8 cellular contexts compared by ENCODE assay signal in the genomic region with DNA sequence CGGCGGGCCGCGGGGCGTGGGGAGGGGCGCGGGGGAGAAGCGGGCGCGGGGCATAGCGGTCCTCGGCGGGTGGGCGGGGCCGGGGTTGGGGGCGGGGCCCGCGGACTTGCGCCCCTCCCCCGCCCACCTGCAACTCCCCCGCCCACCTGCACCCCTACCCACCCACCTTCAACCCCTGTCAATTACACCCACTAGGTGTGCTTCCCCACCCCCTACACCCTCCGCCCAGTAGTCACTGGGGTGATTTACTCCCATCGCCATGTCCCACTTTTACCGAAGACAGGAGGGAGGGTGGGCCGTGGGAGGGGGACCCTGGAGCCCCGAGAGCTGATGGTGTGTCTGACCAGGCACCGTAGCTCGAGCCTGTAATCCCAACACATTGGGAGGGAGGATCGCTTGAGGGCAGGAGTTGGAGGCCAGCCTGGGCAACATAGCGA. TPM values are rescaled to one million over a fixed set of nuclear protein-coding genes. Genes with fewer than 3 reads are reported as not detected.
DNase-seq lines count a peak whose midpoint lies in the region; ATAC-seq, FAIRE-seq and TF ChIP-seq lines count a peak whose summit lies in the region.

No MANE protein-coding gene starts in this region.

- no peak for FAIRE-seq in K562 (lab: Jason Lieb, UNC)
- FAIRE-seq in H54 (lab: Jason Lieb, UNC) = no peak

- H3K9me1 ChIP-seq in K562 (ENCODE audit: control insufficient read depth, insufficient read depth, low read length) = peaks cover 4% of the 10 kb centered on the region

- ATAC-seq in HG03460 (IDR thresholded peaks at IDR 0.05; ENCODE audit: unreplicated experiment) (peak; percentile 7), K562 (peak; percentile 24), HG02588 (IDR thresholded peaks at IDR 0.05; ENCODE audit: unreplicated experiment) (no peak)

- peaks cover 4% of the 10 kb centered on the region; the same call in 1 of the 3 replicates for H3K36me3 ChIP-seq in K562 (ENCODE audit: control insufficient read depth, insufficient read depth, low read length)
- no peaks in the 10 kb centered on the region for H3K36me3 ChIP-seq in testis (ENCODE audit: low read depth, missing control alignments)

- BruUV-seq in K562 (replicated peaks; lab: Mats Ljungman, UMichigan) = no TSS peak

- CTCF ChIA-PET in K562 (lab: Yijun Ruan, JAX; ENCODE audit: low intra/inter-chr PET ratio) = no interaction called here

- no peak for TF ChIP-seq RAD21 in K562 (CRISPR knock-in tag; conservative IDR thresholded peaks at IDR 0.05 in 1 of 2, IDR thresholded peaks at IDR 0.05 in 1 of 2)

- no peak for TF ChIP-seq EP300 in K562 (IDR thresholded peaks at IDR 0.05; ENCODE audit: low read length)

- peak overlapping the region; percentile 67 for H3K4me3 ChIP-seq in K562
- H3K4me3 ChIP-seq in testis = peak overlapping the region; percentile 86 to 93

- peak overlapping the region; percentile 85 for H3K4me2 ChIP-seq in K562 (ENCODE audit: insufficient read depth, low read length)

- peak; percentile 85 for DNase-seq in D341Med (ENCODE audit: low spot score)
- DNase-seq in K562 (ENCODE audit: extremely low read depth in 1 of 4, low spot score in 3 of 4) = peak in 3 of 4 experiments; percentile 69 to 81 (median 80)
- DNase-seq in testis = no peak
- no peak for DNase-seq in HK-2 (ENCODE audit: unreplicated experiment)
- no peak for DNase-seq in H54 (ENCODE audit: insufficient read length, low spot score)

- 20% methylated on average over 8 of the region's 30 CpGs for WGBS in K562 (ENCODE audit: insufficient coverage, low coverage, missing lambda C conversion rate)
- 3 to 8% methylated on average over 3 to 30 of the region's 30 CpGs for WGBS in testis, 2 donors

- intact Hi-C loops in K562 (cut with micrococcal nuclease) (no loop called here), testis (cut with DNase I; ENCODE audit: low total_unique reads) (no loop called here)

- in situ Hi-C loops in K562 (cut with MboI) = no loop called here

- H3K9me3 ChIP-seq in K562 (replicated peaks; ENCODE audit: control insufficient read depth, insufficient read depth, low read depth, low read length) = no peaks in the 10 kb centered on the region
- no peaks in the 10 kb centered on the region for H3K9me3 ChIP-seq in testis

- H3K4me1 ChIP-seq in K562 (replicated peaks in 1 of 2; ENCODE audit: control insufficient read depth in 2 of 2, insufficient read depth in 2 of 2, low read length in 2 of 2) = peaks cover 9 to 21% of the 10 kb centered on the region in 2 experiments
- peaks cover 8% of the 10 kb centered on the region for H3K4me1 ChIP-seq in testis

- H4K20me1 ChIP-seq in K562 (replicated peaks; ENCODE audit: control insufficient read depth, insufficient read depth, low read length) = peaks cover 5% of the 10 kb centered on the region

- TF ChIP-seq POLR2A in K562 (conservative IDR thresholded peaks at IDR 0.05) = no peak
- no peak for TF ChIP-seq POLR2A in testis (IDR thresholded peaks at IDR 0.05)
- TF ChIP-seq POLR2A in H54 (IDR thresholded peaks at IDR 0.05; ENCODE audit: low read depth, low read length) = no peak

- POLR2A ChIA-PET in K562 (lab: Yijun Ruan, JAX) = interaction anchor here (0.8 to 2.8 kb wide), 6 partner anchors 11 to 390 kb away, joined by 3 to 13 read pairs (median 5); no protein-coding TSS in a partner anchor

- H3K9ac ChIP-seq in K562 (ENCODE audit: insufficient read depth in 1 of 2, low read depth in 2 of 2, low read length in 2 of 2) = peak overlapping the region; percentile 75 to 93; a peak in 3 of 4 replicates

- peak overlapping the region; percentile 97 for H2AFZ ChIP-seq in K562 (ENCODE audit: low read depth, low read length)

- peak overlapping the region; percentile 78 for H3K27ac ChIP-seq in K562 (ENCODE audit: extremely low read depth, low read depth, low read length)
- peak overlapping the region; percentile 98 for H3K27ac ChIP-seq in layer of hippocampus (ENCODE audit: low read depth, low read length)
- H3K27ac ChIP-seq in testis = peak overlapping the region; percentile 89 to 99

- TF ChIP-seq CTCF in K562 (IDR thresholded peaks at IDR 0.05 in 2 of 3, conservative IDR thresholded peaks at IDR 0.05 in 1 of 3; ENCODE audit: insufficient read depth in 2 of 3, low read depth in 1 of 3, low read length in 3 of 3) (no peak), testis (IDR thresholded peaks at IDR 0.05) (no peak)

- H3K79me2 ChIP-seq in K562 (ENCODE audit: control insufficient read depth, insufficient read depth, low read length) = peaks cover 8% of the 10 kb centered on the region; the same call in 2 of the 3 replicates

- H3K27me3 ChIP-seq in K562 (ENCODE audit: control insufficient read depth in 2 of 2, insufficient read depth in 2 of 2, low read length in 2 of 2) = 0 out of 5 replicates have a peak, but pooled peaks cover 0 to 2% of the 10 kb centered on the region in 2 experiments
- no peaks in the 10 kb centered on the region for H3K27me3 ChIP-seq in layer of hippocampus (ENCODE audit: control insufficient read depth, insufficient read depth, low read length)
- no peaks in the 10 kb centered on the region for H3K27me3 ChIP-seq in testis

TF ChIP-seq in K562, 482 proteins besides CTCF, POLR2A, EP300 and RAD21:
- TF ChIP-seq ZNF431 (CRISPR knock-in tag; IDR thresholded peaks at IDR 0.05) (no peak), CHD4 (IDR thresholded peaks at IDR 0.05; ENCODE audit: insufficient read depth, insufficient replicate concordance, low read depth, low read length, poor library complexity, severe bottlenecking) (peak; percentile 31), RBM14 (IDR thresholded peaks at IDR 0.05; ENCODE audit: borderline replicate concordance, insufficient read depth, low read depth, low read length) (no peak), EGR1 (conservative IDR thresholded peaks at IDR 0.05) (peak; percentile 62), ETV1 (tag; conservative IDR thresholded peaks at IDR 0.05; ENCODE audit: low read depth) (no peak), BHLHE40 (IDR thresholded peaks at IDR 0.05; ENCODE audit: low read length) (no peak), SMARCB1 (IDR thresholded peaks at IDR 0.05; ENCODE audit: insufficient read length, low read depth) (no peak), HSF4 (CRISPR knock-in tag; IDR thresholded peaks at IDR 0.05; ENCODE audit: borderline replicate concordance) (no peak), ZNF707 (CRISPR knock-in tag; conservative IDR thresholded peaks at IDR 0.05) (no peak)
- TF ChIP-seq, protein P1, sequence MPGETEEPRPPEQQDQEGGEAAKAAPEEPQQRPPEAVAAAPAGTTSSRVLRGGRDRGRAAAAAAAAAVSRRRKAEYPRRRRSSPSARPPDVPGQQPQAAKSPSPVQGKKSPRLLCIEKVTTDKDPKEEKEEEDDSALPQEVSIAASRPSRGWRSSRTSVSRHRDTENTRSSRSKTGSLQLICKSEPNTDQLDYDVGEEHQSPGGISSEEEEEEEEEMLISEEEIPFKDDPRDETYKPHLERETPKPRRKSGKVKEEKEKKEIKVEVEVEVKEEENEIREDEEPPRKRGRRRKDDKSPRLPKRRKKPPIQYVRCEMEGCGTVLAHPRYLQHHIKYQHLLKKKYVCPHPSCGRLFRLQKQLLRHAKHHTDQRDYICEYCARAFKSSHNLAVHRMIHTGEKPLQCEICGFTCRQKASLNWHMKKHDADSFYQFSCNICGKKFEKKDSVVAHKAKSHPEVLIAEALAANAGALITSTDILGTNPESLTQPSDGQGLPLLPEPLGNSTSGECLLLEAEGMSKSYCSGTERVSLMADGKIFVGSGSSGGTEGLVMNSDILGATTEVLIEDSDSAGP (CRISPR knock-in tag; IDR thresholded peaks at IDR 0.05) = no peak

RNA-seq across cellular contexts. Expression of a gene that starts 0.6 kb away (rescaled TPM):
- total RNA-seq in K562 (2011; cell fraction: chromatin; rRNA removed; ENCODE audit: low replicate concordance) = 25.1 and 37.5 TPM in 2 replicates
- total RNA-seq in K562 (2011; cell fraction: nucleolus; rRNA removed) = 22.6 and 24.3 TPM in 2 replicates
- 26.7 and 37.0 TPM in 2 replicates for total RNA-seq in K562 (2011; cell fraction: nucleoplasm; rRNA removed)
- 5.0 and 10.3 TPM in 2 replicates for total RNA-seq in K562 (2014; rRNA removed)
- total RNA-seq in K562 (2014; rRNA removed; fragmentation: Illumina TruSeq; extraction: Trizol) = 9.0 and 9.6 TPM in 2 replicates
- total RNA-seq in K562 (2015; rRNA removed; fragmentation: Illumina TruSeq; extraction: Trizol) = 7.6 and 8.2 TPM in 2 replicates
- total RNA-seq in K562 (2021) = 11.4 and 12.3 TPM in 2 replicates
- polyA plus RNA-seq in K562 (2011; rRNA removed) = 23.6 and 26.0 TPM in 2 replicates
- 25.6 and 33.4 TPM in 2 replicates for polyA plus RNA-seq in K562 (2011; cell fraction: cytosol; rRNA removed)
- 46.8 and 68.8 TPM in 2 replicates for polyA plus RNA-seq in K562 (2011; cell fraction: nucleus; rRNA removed)
- polyA plus RNA-seq in K562 (2012) = 7.9 and 17.0 TPM in 2 replicates
- polyA plus RNA-seq in K562 (2014; fragmentation: Illumina TruSeq; extraction: Trizol) = 10.6 and 11.8 TPM in 2 replicates
- 1 to 10 TPM; 1.5 to 1.7 TPM for polyA plus RNA-seq in K562 (2014; fragmentation: Nextera tagmentation; extraction: Ambion mirVana)
- polyA plus RNA-seq in K562 (2014; rRNA removed) = 10.1 and 11.7 TPM in 2 replicates
- 10.4 and 17.3 TPM in 2 replicates for polyA minus RNA-seq in K562 (2011; rRNA and poly(A)+ RNA removed)
- polyA minus RNA-seq in K562 (2011; cell fraction: cytosol; rRNA and poly(A)+ RNA removed) = 7.6 and 9.8 TPM in 2 replicates
- 10.2 and 12.0 TPM in 2 replicates for polyA minus RNA-seq in K562 (2011; cell fraction: nucleus; rRNA and poly(A)+ RNA removed)
- total RNA-seq in testis = 10 to 100 TPM; 62.4 to 71.7 TPM
- polyA plus RNA-seq in testis (ENCODE audit: insufficient read depth, low read depth, low replicate concordance) = 36.1 TPM

Comparison
In these comparisons a context has a peak if more than half of its experiments do, and no peak if none do; other contexts are left out.
1. DNase-seq: peak in D341Med (single experiment) and K562 (3 of 4); none in testis (single experiment), HK-2 (single experiment) and H54 (single experiment).
2. Peak in every context shown above with its lines, with median percentiles within 50 percentile points of each other: H3K27ac ChIP-seq.